Comparison of ENCODE assay signal across 19 cellular contexts in the genomic region with DNA sequence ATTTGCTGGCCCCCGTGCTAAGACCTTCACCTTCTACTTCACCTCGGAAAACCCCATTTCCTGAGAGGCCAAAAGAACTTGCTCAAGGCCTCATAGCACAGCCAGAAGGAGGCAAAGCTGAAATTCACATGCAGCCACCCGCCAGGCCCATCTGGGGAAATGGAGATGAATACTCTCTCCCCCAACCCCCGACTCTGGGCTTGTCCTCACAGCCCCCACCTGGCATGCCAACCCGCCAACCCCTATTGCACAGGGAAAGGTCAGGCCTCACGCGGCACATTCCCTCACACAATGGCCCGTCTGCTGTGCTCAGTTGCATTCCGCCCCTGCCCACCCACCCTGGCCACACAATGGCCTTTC. TPM values are rescaled to one million over a fixed set of nuclear protein-coding genes. Genes with fewer than 3 reads are reported as not detected.
DNase-seq lines count a peak whose midpoint lies in the region; ATAC-seq, FAIRE-seq and TF ChIP-seq lines count a peak whose summit lies in the region.
"Had no signal": no experiment of that assay in that cellular context is flagged by ENCODE, and none has a peak within 500 bp of the region (broad histone marks: within the 10 kb centered on the region; RNA-seq: fewer than 3 reads in every experiment).

No MANE protein-coding gene starts in this region.

- no peaks in the 10 kb centered on the region for H4K20me1 ChIP-seq in K562 (replicated peaks; ENCODE audit: control insufficient read depth, insufficient read depth, low read length)

- H3K4me3 Mint-ChIP-seq in stimulated activated memory B cell treated with anti-CD40 and anti-IgM and Interleukin-4, amounts not matched to agents 10 μg/mL and 1 μg/mL and 100 μg/mL, for 72 hours, result no peak overlapping the region
- H3K4me3 Mint-ChIP-seq: effector memory CD8-positive, alpha-beta T cell; T-helper 2 cell treated with Interferon-gamma antibody and Interleukin-4, amounts not matched to agents 5 μg/mL and 100 μg/mL, for 36 hours had no signal

- ATAC-seq in K562, result no peak
- peak; percentile 57 for ATAC-seq in stimulated activated memory B cell treated with anti-CD40 and anti-IgM and Interleukin-4, amounts not matched to agents 10 μg/mL and 1 μg/mL and 100 μg/mL, for 72 hours
- ATAC-seq: activated naive CD4-positive, alpha-beta T cell treated with anti-CD3 and anti-CD28 coated beads, Interleukin-2, amount 50 U/mL, for 72 hours; effector memory CD8-positive, alpha-beta T cell; heart left ventricle had no signal

- TF ChIP-seq EP300 in K562 (IDR thresholded peaks at IDR 0.05; ENCODE audit: low read length), result no peak
- no peak for TF ChIP-seq EP300 in esophagus muscularis mucosa (IDR thresholded peaks at IDR 0.05)

- FAIRE-seq in K562 (lab: Jason Lieb, UNC), result no peak
- FAIRE-seq: D721Med had no signal

- peak overlapping the region; percentile 45 for H3K27ac Mint-ChIP-seq in stimulated activated memory B cell treated with anti-CD40 and anti-IgM and Interleukin-4, amounts not matched to agents 10 μg/mL and 1 μg/mL and 100 μg/mL, for 72 hours
- H3K27ac Mint-ChIP-seq: activated naive CD4-positive, alpha-beta T cell treated with anti-CD3 and anti-CD28 coated beads, Interleukin-2, amount 50 U/mL, for 72 hours; effector memory CD8-positive, alpha-beta T cell; T-helper 2 cell treated with Interferon-gamma antibody and Interleukin-4, amounts not matched to agents 5 μg/mL and 100 μg/mL, for 36 hours had no signal

- H3K9me3 Mint-ChIP-seq in stimulated activated memory B cell treated with anti-CD40 and anti-IgM and Interleukin-4, amounts not matched to agents 10 μg/mL and 1 μg/mL and 100 μg/mL, for 72 hours, result no peaks in the 10 kb centered on the region
- H3K9me3 Mint-ChIP-seq: activated naive CD4-positive, alpha-beta T cell treated with anti-CD3 and anti-CD28 coated beads, Interleukin-2, amount 50 U/mL, for 72 hours; effector memory CD8-positive, alpha-beta T cell; T-helper 2 cell treated with Interferon-gamma antibody and Interleukin-4, amounts not matched to agents 5 μg/mL and 100 μg/mL, for 36 hours had no signal

- H3K27me3 ChIP-seq in K562 (ENCODE audit: control insufficient read depth in 2 of 2, insufficient read depth in 2 of 2, low read length in 2 of 2) (no peaks in the 10 kb centered on the region), esophagus muscularis mucosa (no peaks in the 10 kb centered on the region)
- H3K27me3 ChIP-seq: heart left ventricle had no signal

- no peak for TF ChIP-seq RAD21 in K562 (CRISPR knock-in tag; conservative IDR thresholded peaks at IDR 0.05 in 1 of 2, IDR thresholded peaks at IDR 0.05 in 1 of 2)

- POLR2A ChIA-PET in K562 (lab: Yijun Ruan, JAX), result interaction anchor here (1.9 kb wide), 1 partner anchor 11 kb away, joined by 10 read pairs; no protein-coding TSS in a partner anchor

- H3K36me3 ChIP-seq in K562 (ENCODE audit: control insufficient read depth, insufficient read depth, low read length) (no peaks in the 10 kb centered on the region), esophagus muscularis mucosa (no peaks in the 10 kb centered on the region)
- H3K36me3 ChIP-seq: heart left ventricle had no signal

- H3K79me2 ChIP-seq in K562 (ENCODE audit: control insufficient read depth, insufficient read depth, low read length), result no peaks in the 10 kb centered on the region

- H3K27me3 Mint-ChIP-seq in stimulated activated memory B cell treated with anti-CD40 and anti-IgM and Interleukin-4, amounts not matched to agents 10 μg/mL and 1 μg/mL and 100 μg/mL, for 72 hours, result no peaks in the 10 kb centered on the region

- no peak overlapping the region for H2AFZ ChIP-seq in K562 (ENCODE audit: low read depth, low read length)

- H3K4me1 ChIP-seq in K562 (replicated peaks in 1 of 2; ENCODE audit: control insufficient read depth in 2 of 2, insufficient read depth in 2 of 2, low read length in 2 of 2) (peaks cover 18 to 50% of the 10 kb centered on the region in 2 experiments; a peak in 4 of 5 replicates), esophagus muscularis mucosa (peaks cover 35 to 41% (median 37%) of the 10 kb centered on the region in 4 donors)

- H3K9ac ChIP-seq in K562 (ENCODE audit: insufficient read depth in 1 of 2, low read depth in 2 of 2, low read length in 2 of 2), result peak overlapping the region in 1 of 2 experiments; percentile 48; a peak in 1 of 4 replicates

- no peaks in the 10 kb centered on the region for H3K9me1 ChIP-seq in K562 (ENCODE audit: control insufficient read depth, insufficient read depth, low read length)

- no TSS peak for BruUV-seq in K562 (replicated peaks; lab: Mats Ljungman, UMichigan)

- in situ Hi-C loops in K562 (cut with MboI), result no loop called here
- in situ Hi-C loops in GM13977 (cut with MboI; ENCODE audit: low pct_unique_long_range_greater_than_20kb, low sequenced_read_pairs, unreplicated experiment), result no loop called here

- H3K4me1 Mint-ChIP-seq in stimulated activated memory B cell treated with anti-CD40 and anti-IgM and Interleukin-4, amounts not matched to agents 10 μg/mL and 1 μg/mL and 100 μg/mL, for 72 hours, result peaks cover 37% of the 10 kb centered on the region

- intact Hi-C loops in K562 (cut with micrococcal nuclease) (no loop called here), esophagus muscularis mucosa (cut with DNase I) (no loop called here)

- CTCF ChIA-PET in K562 (lab: Yijun Ruan, JAX; ENCODE audit: low intra/inter-chr PET ratio), result no interaction called here

- 60% methylated on average over 6 of the region's 9 CpGs for WGBS in K562 (ENCODE audit: insufficient coverage, low coverage, missing lambda C conversion rate)
- 100% methylated on average over 1 of the region's 9 CpGs for WGBS in esophagus muscularis mucosa

- peak; percentile 43 for DNase-seq in DMS 273 (lab: John Stamatoyannopoulos, UW; ENCODE audit: unreplicated experiment)
- no peak for DNase-seq in DMS 273 treated with DMSO at 0.1 percent for 48 hours (lab: John Stamatoyannopoulos, UW)
- DNase-seq in K562 (ENCODE audit: extremely low read depth in 1 of 4, low spot score in 3 of 4), result no peak
- no peak for DNase-seq in GM13977 (ENCODE audit: low spot score)
- no peak for DNase-seq in esophagus muscularis mucosa (ENCODE audit: extremely low spot score)
- DNase-seq: activated CD8-positive, alpha-beta memory T cell treated with anti-CD3 and anti-CD28 coated beads for 24 hours; effector memory CD8-positive, alpha-beta T cell; kidney glomerular epithelial cell; NCI-H1105 treated with DMSO at 0.1 percent for 48 hours; NCI-H69; stimulated activated CD4-positive, alpha-beta T cell treated with anti-CD3 and anti-CD28 coated beads, Interleukin-12 subunit alpha, Interleukin-12 subunit beta, amount 100 ng/mL, for 4 hours had no signal

- no peaks in the 10 kb centered on the region for H3K9me3 ChIP-seq in K562 (replicated peaks; ENCODE audit: control insufficient read depth, insufficient read depth, low read depth, low read length)
- no peaks in the 10 kb centered on the region for H3K9me3 ChIP-seq in esophagus muscularis mucosa
- H3K9me3 ChIP-seq: heart left ventricle had no signal

- TF ChIP-seq CTCF in K562 (IDR thresholded peaks at IDR 0.05 in 2 of 3, conservative IDR thresholded peaks at IDR 0.05 in 1 of 3; ENCODE audit: insufficient read depth in 2 of 3, low read depth in 1 of 3, low read length in 3 of 3) (no peak), GM13977 (IDR thresholded peaks at IDR 0.05; ENCODE audit: extremely low read depth, insufficient read depth, missing control alignments) (no peak), esophagus muscularis mucosa (IDR thresholded peaks at IDR 0.05) (no peak)

- H3K27ac ChIP-seq in K562 (ENCODE audit: extremely low read depth, low read depth, low read length) (no peak overlapping the region), esophagus muscularis mucosa (replicated peaks in 1 of 4) (peak overlapping the region in 1 of 4 donors; percentile 69)
- H3K27ac ChIP-seq: 22Rv1 had no signal

- no peaks in the 10 kb centered on the region for H3K36me3 Mint-ChIP-seq in stimulated activated memory B cell treated with anti-CD40 and anti-IgM and Interleukin-4, amounts not matched to agents 10 μg/mL and 1 μg/mL and 100 μg/mL, for 72 hours
- H3K36me3 Mint-ChIP-seq: activated naive CD4-positive, alpha-beta T cell treated with anti-CD3 and anti-CD28 coated beads, Interleukin-2, amount 50 U/mL, for 72 hours had no signal

- no peak overlapping the region for H3K4me3 ChIP-seq in K562
- H3K4me3 ChIP-seq in esophagus muscularis mucosa, result no peak overlapping the region
- H3K4me3 ChIP-seq: heart left ventricle had no signal

- TF ChIP-seq POLR2A in K562 (conservative IDR thresholded peaks at IDR 0.05) (no peak), esophagus muscularis mucosa (IDR thresholded peaks at IDR 0.05; ENCODE audit: low read depth) (no peak)

- no peak overlapping the region for H3K4me2 ChIP-seq in K562 (ENCODE audit: insufficient read depth, low read length)

RNA-seq across cellular contexts. Expression of a gene that starts 3.2 kb away (rescaled TPM):
- 1.8 and 4.5 TPM in 2 replicates for total RNA-seq in K562 (2011; cell fraction: chromatin; rRNA removed; ENCODE audit: low replicate concordance)
- total RNA-seq in K562 (2011; cell fraction: nucleolus; rRNA removed), result 2.7 and 2.8 TPM in 2 replicates
- total RNA-seq in K562 (2011; cell fraction: nucleoplasm; rRNA removed), result 2.1 and 2.2 TPM in 2 replicates
- 2.8 and 3.8 TPM in 2 replicates for total RNA-seq in K562 (2014; rRNA removed)
- total RNA-seq in K562 (2014; rRNA removed; fragmentation: Illumina TruSeq; extraction: Trizol), result 0.61 and 0.65 TPM in 2 replicates
- 1.8 and 2.0 TPM in 2 replicates for total RNA-seq in K562 (2015; rRNA removed; fragmentation: Illumina TruSeq; extraction: Trizol)
- 2.9 and 3.5 TPM in 2 replicates for total RNA-seq in K562 (2021)
- 1.5 and 1.7 TPM in 2 replicates for polyA plus RNA-seq in K562 (2011; rRNA removed)
- polyA plus RNA-seq in K562 (2011; cell fraction: cytosol; rRNA removed), result 1.4 and 1.7 TPM in 2 replicates
- 1.0 and 1.8 TPM in 2 replicates for polyA plus RNA-seq in K562 (2011; cell fraction: nucleus; rRNA removed)
- polyA plus RNA-seq in K562 (2012), result 2.5 and 4.5 TPM in 2 replicates
- 1.3 and 2.1 TPM in 2 replicates for polyA plus RNA-seq in K562 (2014; fragmentation: Illumina TruSeq; extraction: Trizol)
- not detected for polyA plus RNA-seq in K562 (2014; fragmentation: Nextera tagmentation; extraction: Ambion mirVana)
- polyA plus RNA-seq in K562 (2014; rRNA removed), result 1.4 and 1.7 TPM in 2 replicates
- 1.4 and 1.5 TPM in 2 replicates for polyA minus RNA-seq in K562 (2011; rRNA and poly(A)+ RNA removed)
- polyA minus RNA-seq in K562 (2011; cell fraction: cytosol; rRNA and poly(A)+ RNA removed), result 2.1 and 2.8 TPM in 2 replicates
- polyA minus RNA-seq in K562 (2011; cell fraction: nucleus; rRNA and poly(A)+ RNA removed), result 0.54 and 1.00 TPM in 2 replicates
- 10 to 100 TPM in 2 of 4 donors, 1 to 10 TPM in 2; 5.8 to 12.4 (median 8.8) TPM for total RNA-seq in esophagus muscularis mucosa

RNA-seq across cellular contexts. Expression of a gene that starts 15.8 kb away (rescaled TPM):
- 3.1 and 8.3 TPM in 2 replicates for total RNA-seq in K562 (2011; cell fraction: chromatin; rRNA removed; ENCODE audit: low replicate concordance)
- 10.3 and 11.0 TPM in 2 replicates for total RNA-seq in K562 (2011; cell fraction: nucleolus; rRNA removed)
- 7.5 and 8.9 TPM in 2 replicates for total RNA-seq in K562 (2011; cell fraction: nucleoplasm; rRNA removed)
- total RNA-seq in K562 (2014; rRNA removed) (8.1 and 10.9 TPM in 2 replicates), K562 (2014; rRNA removed; fragmentation: Illumina TruSeq; extraction: Trizol) (2.1 and 2.8 TPM in 2 replicates), K562 (2015; rRNA removed; fragmentation: Illumina TruSeq; extraction: Trizol) (4.9 and 5.5 TPM in 2 replicates), K562 (2021) (8.7 and 8.9 TPM in 2 replicates), esophagus muscularis mucosa (10 to 100 TPM; 13.7 to 73.1 (median 22.5) TPM)
- polyA plus RNA-seq in K562 (2011; rRNA removed) (6.1 and 6.8 TPM in 2 replicates), K562 (2014; fragmentation: Illumina TruSeq; extraction: Trizol) (2.3 and 5.0 TPM in 2 replicates), K562 (2014; fragmentation: Nextera tagmentation; extraction: Ambion mirVana) (under 1 TPM; 0.15 to 0.85 TPM), K562 (2014; rRNA removed) (6.7 TPM in 2 replicates)
- polyA plus RNA-seq in K562 (2011; cell fraction: cytosol; rRNA removed), result 7.4 and 18.7 TPM in 2 replicates
- 5.6 and 9.1 TPM in 2 replicates for polyA plus RNA-seq in K562 (2011; cell fraction: nucleus; rRNA removed)
- polyA plus RNA-seq in K562 (2012), result 6.7 and 8.9 TPM in 2 replicates
- polyA minus RNA-seq in K562 (2011; rRNA and poly(A)+ RNA removed), result 1.9 and 2.1 TPM in 2 replicates
- polyA minus RNA-seq in K562 (2011; cell fraction: cytosol; rRNA and poly(A)+ RNA removed), result 3.5 and 4.5 TPM in 2 replicates
- 1.8 and 3.6 TPM in 2 replicates for polyA minus RNA-seq in K562 (2011; cell fraction: nucleus; rRNA and poly(A)+ RNA removed)

RNA-seq across cellular contexts. Expression of a gene that starts 20.0 kb away (rescaled TPM):
- total RNA-seq in K562 (2011; cell fraction: chromatin; rRNA removed; ENCODE audit: low replicate concordance), result not detected in 2 replicates
- total RNA-seq in K562 (2011; cell fraction: nucleolus; rRNA removed), result 0.13 TPM in 1 of 2 replicates, not detected in the other
- total RNA-seq in K562 (2011; cell fraction: nucleoplasm; rRNA removed), result 0.31 TPM in 1 of 2 replicates, not detected in the other
- 0.08 TPM in 1 of 2 replicates, not detected in the other for total RNA-seq in K562 (2014; rRNA removed)
- total RNA-seq in K562 (2014; rRNA removed; fragmentation: Illumina TruSeq; extraction: Trizol), result not detected in 2 replicates
- not detected in 2 replicates for total RNA-seq in K562 (2015; rRNA removed; fragmentation: Illumina TruSeq; extraction: Trizol)
- total RNA-seq in K562 (2021), result 0.07 and 0.09 TPM in 2 replicates
- polyA plus RNA-seq in K562 (2011; rRNA removed), result 0.06 TPM in 1 of 2 replicates, not detected in the other
- 0.06 TPM in 2 replicates for polyA plus RNA-seq in K562 (2011; cell fraction: cytosol; rRNA removed)
- polyA plus RNA-seq in K562 (2011; cell fraction: nucleus; rRNA removed), result 0.10 TPM in 1 of 2 replicates, not detected in the other
- polyA plus RNA-seq in K562 (2012), result 0.08 and 0.10 TPM in 2 replicates
- polyA plus RNA-seq in K562 (2014; fragmentation: Illumina TruSeq; extraction: Trizol), result not detected in 2 replicates
- polyA plus RNA-seq in K562 (2014; fragmentation: Nextera tagmentation; extraction: Ambion mirVana), result not detected
- 0.05 TPM in 1 of 2 replicates, not detected in the other for polyA plus RNA-seq in K562 (2014; rRNA removed)
- polyA minus RNA-seq in K562 (2011; rRNA and poly(A)+ RNA removed), result not detected in 2 replicates
- polyA minus RNA-seq in K562 (2011; cell fraction: cytosol; rRNA and poly(A)+ RNA removed), result not detected in 2 replicates
- polyA minus RNA-seq in K562 (2011; cell fraction: nucleus; rRNA and poly(A)+ RNA removed), result not detected in 2 replicates
- total RNA-seq in esophagus muscularis mucosa, result under 1 TPM; under 0.01 to 0.63 (median 0.42) TPM
- total RNA-seq: activated naive CD4-positive, alpha-beta T cell treated with anti-CD3 and anti-CD28 coated beads, Interleukin-2, amount 50 U/mL, for 72 hours; LHCN-M2 had no signal
- polyA plus RNA-seq: neural cell had no signal

RNA-seq across cellular contexts. Expression of a gene that starts 34.1 kb away (rescaled TPM):
- total RNA-seq in K562 (2011; cell fraction: chromatin; rRNA removed; ENCODE audit: low replicate concordance), result 16.7 and 27.2 TPM in 2 replicates
- total RNA-seq in K562 (2011; cell fraction: nucleolus; rRNA removed), result 20.4 and 20.7 TPM in 2 replicates
- 24.9 and 26.9 TPM in 2 replicates for total RNA-seq in K562 (2011; cell fraction: nucleoplasm; rRNA removed)
- 17.5 and 19.3 TPM in 2 replicates for total RNA-seq in K562 (2014; rRNA removed)
- total RNA-seq in K562 (2014; rRNA removed; fragmentation: Illumina TruSeq; extraction: Trizol), result 16.1 and 17.2 TPM in 2 replicates
- 21.6 and 27.7 TPM in 2 replicates for total RNA-seq in K562 (2015; rRNA removed; fragmentation: Illumina TruSeq; extraction: Trizol)
- 28.9 and 31.4 TPM in 2 replicates for total RNA-seq in K562 (2021)
- polyA plus RNA-seq in K562 (2011; rRNA removed), result 17.6 and 18.9 TPM in 2 replicates
- 19.3 and 35.5 TPM in 2 replicates for polyA plus RNA-seq in K562 (2011; cell fraction: cytosol; rRNA removed)
- 17.8 and 23.4 TPM in 2 replicates for polyA plus RNA-seq in K562 (2011; cell fraction: nucleus; rRNA removed)
- polyA plus RNA-seq in K562 (2012), result 20.7 and 22.0 TPM in 2 replicates
- 15.1 and 18.6 TPM in 2 replicates for polyA plus RNA-seq in K562 (2014; fragmentation: Illumina TruSeq; extraction: Trizol)
- polyA plus RNA-seq in K562 (2014; fragmentation: Nextera tagmentation; extraction: Ambion mirVana), result 1 to 10 TPM; 5.4 to 5.9 TPM
- 18.1 and 18.5 TPM in 2 replicates for polyA plus RNA-seq in K562 (2014; rRNA removed)
- polyA minus RNA-seq in K562 (2011; rRNA and poly(A)+ RNA removed), result 18.4 and 23.4 TPM in 2 replicates
- polyA minus RNA-seq in K562 (2011; cell fraction: cytosol; rRNA and poly(A)+ RNA removed), result 24.3 and 28.9 TPM in 2 replicates
- 8.1 and 13.9 TPM in 2 replicates for polyA minus RNA-seq in K562 (2011; cell fraction: nucleus; rRNA and poly(A)+ RNA removed)
- total RNA-seq in esophagus muscularis mucosa, result 10 to 100 TPM; 18.3 to 47.2 (median 37.8) TPM

RNA-seq across cellular contexts. Expression of a gene that starts 55.5 kb away (rescaled TPM):
- 26.9 and 65.0 TPM in 2 replicates for total RNA-seq in K562 (2011; cell fraction: chromatin; rRNA removed; ENCODE audit: low replicate concordance)
- 107 and 125 TPM in 2 replicates for total RNA-seq in K562 (2011; cell fraction: nucleolus; rRNA removed)
- 74.7 and 75.7 TPM in 2 replicates for total RNA-seq in K562 (2011; cell fraction: nucleoplasm; rRNA removed)
- 749 and 813 TPM in 2 replicates for total RNA-seq in K562 (2014; rRNA removed)
- 110 and 229 TPM in 2 replicates for total RNA-seq in K562 (2014; rRNA removed; fragmentation: Illumina TruSeq; extraction: Trizol)
- total RNA-seq in K562 (2015; rRNA removed; fragmentation: Illumina TruSeq; extraction: Trizol), result 331 and 332 TPM in 2 replicates
- total RNA-seq in K562 (2021), result 457 and 476 TPM in 2 replicates
- 368 and 461 TPM in 2 replicates for polyA plus RNA-seq in K562 (2011; rRNA removed)
- polyA plus RNA-seq in K562 (2011; cell fraction: cytosol; rRNA removed), result 836 and 2,229 TPM in 2 replicates
- polyA plus RNA-seq in K562 (2011; cell fraction: nucleus; rRNA removed), result 252 and 288 TPM in 2 replicates
- 416 and 585 TPM in 2 replicates for polyA plus RNA-seq in K562 (2012)
- polyA plus RNA-seq in K562 (2014; fragmentation: Illumina TruSeq; extraction: Trizol), result 260 and 428 TPM in 2 replicates
- polyA plus RNA-seq in K562 (2014; fragmentation: Nextera tagmentation; extraction: Ambion mirVana), result 100 to 1,000 TPM in 1 of 2 experiments, 10 to 100 TPM in 1; 81.1 to 184 TPM
- 634 and 677 TPM in 2 replicates for polyA plus RNA-seq in K562 (2014; rRNA removed)
- 85.4 and 138 TPM in 2 replicates for polyA minus RNA-seq in K562 (2011; rRNA and poly(A)+ RNA removed)
- polyA minus RNA-seq in K562 (2011; cell fraction: cytosol; rRNA and poly(A)+ RNA removed), result 198 and 225 TPM in 2 replicates
- 34.6 and 38.7 TPM in 2 replicates for polyA minus RNA-seq in K562 (2011; cell fraction: nucleus; rRNA and poly(A)+ RNA removed)
- 100 to 1,000 TPM; 159 to 223 (median 194) TPM for total RNA-seq in esophagus muscularis mucosa
